ENCODE assay signal across 22 cellular contexts in genomic region chr2:163123526-163123925, GRCh38.
DNase-seq lines count a peak whose midpoint lies in the region; ATAC-seq lines count a peak whose summit lies in the region.
"Had no signal": no experiment of that assay in that cellular context is flagged by ENCODE, and none has a peak within 500 bp of the region (broad histone marks: within the 10 kb centered on the region; RNA-seq: fewer than 3 reads in every experiment).

No MANE protein-coding gene starts in this region.

- no peak overlapping the region for H4K91ac ChIP-seq in mesenchymal stem cell (ENCODE audit: low read length)

- H3K4me1 ChIP-seq in mesenchymal stem cell (ENCODE audit: control insufficient read depth, insufficient read depth, low read depth, low read length): no peaks in the 10 kb centered on the region
- H3K4me1 ChIP-seq: body of pancreas, colonic mucosa, gastrocnemius medialis had no signal

- POLR2A ChIA-PET in T-cell (lab: Charles Lee): no interaction called here

- DNase-seq in DMS53 (lab: John Stamatoyannopoulos, UW): peak; percentile 63
- no peak for DNase-seq in DMS53 treated with DMSO at 0.1 percent for 48 hours (lab: John Stamatoyannopoulos, UW; ENCODE audit: unreplicated experiment)
- DNase-seq in mesenchymal stem cell: peak; percentile 18
- no peak for DNase-seq in ecto neural progenitor cell (ENCODE audit: low spot score)
- DNase-seq in sciatic nerve (ENCODE audit: low spot score): no peak
- no peak for DNase-seq in T-cell
- DNase-seq: activated naive CD8-positive, alpha-beta T cell treated with anti-CD3 and anti-CD28 coated beads for 36 hours; body of pancreas; Calu3; colonic mucosa; gastrocnemius medialis; NCI-H2029; NCI-H526; stimulated activated CD4-positive, alpha-beta T cell treated with anti-CD3 and anti-CD28 coated beads, Interleukin-15, amount 100 ng/mL, for 24 hours had no signal

- H2BK120ac ChIP-seq in mesenchymal stem cell (ENCODE audit: low read depth, low read length): no peak overlapping the region

- H3K4me2 ChIP-seq in mesenchymal stem cell (ENCODE audit: low read length, poor library complexity, severe bottlenecking): no peak overlapping the region
- H3K4me2 ChIP-seq: PC-9 had no signal

- H2AK5ac ChIP-seq in mesenchymal stem cell (ENCODE audit: low read length, severe bottlenecking): no peak overlapping the region

- no peaks in the 10 kb centered on the region for H3K4me1 Mint-ChIP-seq in T-cell
- H3K4me1 Mint-ChIP-seq: activated naive CD8-positive, alpha-beta T cell treated with anti-CD3 and anti-CD28 coated beads for 36 hours; stimulated activated effector memory CD8-positive, alpha-beta T cell treated with anti-CD3 and anti-CD28 coated beads, Interleukin-12 subunit alpha, Interleukin-12 subunit beta, amount 100 ng/mL, for 72 hours had no signal

- H3K9me3 ChIP-seq in mesenchymal stem cell (ENCODE audit: control insufficient read depth, low read length): no peaks in the 10 kb centered on the region
- H3K9me3 ChIP-seq: body of pancreas, colonic mucosa, gastrocnemius medialis had no signal

- H3K4ac ChIP-seq in mesenchymal stem cell (ENCODE audit: low read depth in 1 of 2, low read length in 2 of 2): no peak overlapping the region

- ATAC-seq in HG02798 (IDR thresholded peaks at IDR 0.05; ENCODE audit: poor library complexity, unreplicated experiment) (peak; percentile 47), HG03520 (IDR thresholded peaks at IDR 0.05; ENCODE audit: unreplicated experiment) (peak; percentile 54), sciatic nerve (no peak), T-cell (replicated peaks in 1 of 4) (no peak)
- ATAC-seq: activated CD4-positive, CD25-positive, alpha-beta regulatory T cell treated with anti-CD3 and anti-CD28 coated beads, Interleukin-2, amount 50 U/mL, for 24 hours; body of pancreas; gastrocnemius medialis; left lobe of liver; stimulated activated effector memory CD8-positive, alpha-beta T cell treated with anti-CD3 and anti-CD28 coated beads, Interleukin-12 subunit alpha, Interleukin-12 subunit beta, amount 100 ng/mL, for 72 hours had no signal

- H3K27ac ChIP-seq in mesenchymal stem cell (ENCODE audit: low read length, poor library complexity, severe bottlenecking): no peak overlapping the region
- H3K27ac ChIP-seq: 22Rv1, body of pancreas, colonic mucosa, gastrocnemius medialis, PC-9 had no signal

- peaks cover 0 to 6% (median 4%) of the 10 kb centered on the region in 3 donors for H3K9me3 Mint-ChIP-seq in T-cell
- H3K9me3 Mint-ChIP-seq: activated naive CD8-positive, alpha-beta T cell treated with anti-CD3 and anti-CD28 coated beads for 36 hours; activated T-helper 1 cell treated with anti-CD3 and anti-CD28 coated beads, Interleukin-12 subunit alpha, Interleukin-12 subunit beta, Interleukin-2, Interleukin-4 antibody, amounts not matched to agents 30 ng/mL and 10 ng/mL and 1 ng/mL, durations not matched to agents 14 hours and 24 hours and 36 hours had no signal

- H3K4me3 ChIP-seq in mesenchymal stem cell (ENCODE audit: insufficient read depth in 1 of 2, low read depth in 1 of 2, low read length in 2 of 2): no peak overlapping the region
- H3K4me3 ChIP-seq: body of pancreas, colonic mucosa, gastrocnemius medialis, PC-9 had no signal

- H2AFZ ChIP-seq in mesenchymal stem cell (ENCODE audit: low read depth, low read length): no peak overlapping the region
- H2AFZ ChIP-seq: PC-9 had no signal

- H4K8ac ChIP-seq in mesenchymal stem cell (ENCODE audit: low read length): no peak overlapping the region

- H3K4me3 Mint-ChIP-seq in T-cell: no peak overlapping the region
- H3K4me3 Mint-ChIP-seq: activated naive CD8-positive, alpha-beta T cell treated with anti-CD3 and anti-CD28 coated beads for 36 hours; activated T-helper 1 cell treated with anti-CD3 and anti-CD28 coated beads, Interleukin-12 subunit alpha, Interleukin-12 subunit beta, Interleukin-2, Interleukin-4 antibody, amounts not matched to agents 30 ng/mL and 10 ng/mL and 1 ng/mL, durations not matched to agents 14 hours and 24 hours and 36 hours; stimulated activated effector memory CD8-positive, alpha-beta T cell treated with anti-CD3 and anti-CD28 coated beads, Interleukin-12 subunit alpha, Interleukin-12 subunit beta, amount 100 ng/mL, for 72 hours had no signal

- H3K14ac ChIP-seq in mesenchymal stem cell (ENCODE audit: low read length in 2 of 2): no peak overlapping the region

- H2BK15ac ChIP-seq in mesenchymal stem cell (ENCODE audit: low read depth, poor library complexity, severe bottlenecking): no peak overlapping the region

- H3K27me3 ChIP-seq in mesenchymal stem cell (ENCODE audit: control insufficient read depth in 1 of 2, insufficient read depth in 1 of 2, low read length in 2 of 2): peaks cover 0 to 5% of the 10 kb centered on the region in 2 experiments
- H3K27me3 ChIP-seq: body of pancreas, gastrocnemius medialis had no signal

- no peaks in the 10 kb centered on the region for H3K27me3 Mint-ChIP-seq in T-cell
- H3K27me3 Mint-ChIP-seq: activated naive CD8-positive, alpha-beta T cell treated with anti-CD3 and anti-CD28 coated beads for 36 hours had no signal

- intact Hi-C loops in sciatic nerve (cut with DNase I): no loop called here

- H2BK5ac ChIP-seq in mesenchymal stem cell (ENCODE audit: low read depth, low read length, poor library complexity, severe bottlenecking): no peak overlapping the region

- no peak overlapping the region for H3K18ac ChIP-seq in mesenchymal stem cell (ENCODE audit: low read depth in 1 of 2, low read length in 2 of 2)

- H3K79me1 ChIP-seq in mesenchymal stem cell (replicated peaks; ENCODE audit: low read length, poor library complexity, severe bottlenecking): no peaks in the 10 kb centered on the region

- H3K23ac ChIP-seq in mesenchymal stem cell (ENCODE audit: low read length in 2 of 2): no peak overlapping the region

- H3K36me3 Mint-ChIP-seq in T-cell: no peaks in the 10 kb centered on the region
- H3K36me3 Mint-ChIP-seq: activated naive CD8-positive, alpha-beta T cell treated with anti-CD3 and anti-CD28 coated beads for 36 hours; stimulated activated effector memory CD8-positive, alpha-beta T cell treated with anti-CD3 and anti-CD28 coated beads, Interleukin-12 subunit alpha, Interleukin-12 subunit beta, amount 100 ng/mL, for 72 hours had no signal

- 100% methylated on average over 1 of the region's 1 CpG for WGBS in mesenchymal stem cell

- CTCF ChIA-PET in T-cell (lab: Charles Lee): no interaction called here

- H3K36me3 ChIP-seq in mesenchymal stem cell (ENCODE audit: control insufficient read depth in 1 of 2, insufficient read depth in 2 of 2, low read depth in 1 of 2, low read length in 2 of 2): no peaks in the 10 kb centered on the region
- H3K36me3 ChIP-seq: colonic mucosa, gastrocnemius medialis had no signal

- no peak overlapping the region for H3K9ac ChIP-seq in mesenchymal stem cell (ENCODE audit: low read length)

- H2BK12ac ChIP-seq in mesenchymal stem cell (ENCODE audit: low read length in 2 of 2): no peak overlapping the region

- no peak overlapping the region for H3K27ac Mint-ChIP-seq in T-cell
- H3K27ac Mint-ChIP-seq: activated naive CD8-positive, alpha-beta T cell treated with anti-CD3 and anti-CD28 coated beads for 36 hours; activated T-helper 1 cell treated with anti-CD3 and anti-CD28 coated beads, Interleukin-12 subunit alpha, Interleukin-12 subunit beta, Interleukin-2, Interleukin-4 antibody, amounts not matched to agents 30 ng/mL and 10 ng/mL and 1 ng/mL, durations not matched to agents 14 hours and 24 hours and 36 hours; stimulated activated effector memory CD8-positive, alpha-beta T cell treated with anti-CD3 and anti-CD28 coated beads, Interleukin-12 subunit alpha, Interleukin-12 subunit beta, amount 100 ng/mL, for 72 hours had no signal

Comparison
In these comparisons a context has a peak if more than half of its experiments do, and no peak if none do; other contexts are left out.
1. DNase-seq: peak in DMS53 (single experiment) and mesenchymal stem cell (single experiment); none in DMS53 treated with DMSO at 0.1 percent for 48 hours (single experiment), ecto neural progenitor cell (single experiment), sciatic nerve (single experiment) and T-cell (0 of 34).
2. ATAC-seq: peak in HG02798 (single experiment) and HG03520 (single experiment); none in sciatic nerve (single experiment) and T-cell (0 of 4).